In genomic region chr6:51892339-51892738, GRCh38 we compare ENCODE assay signal across 27 cellular contexts.
"Had no signal": no experiment of that assay in that cellular context is flagged by ENCODE, and none has a peak within 500 bp of the region (broad histone marks: within the 10 kb centered on the region; RNA-seq: fewer than 3 reads in every experiment).

No MANE protein-coding gene starts in this region.

- H3K27me3 ChIP-seq: colonic mucosa, esophagus squamous epithelium, gastroesophageal sphincter, heart left ventricle, hepatocyte had no signal

- FAIRE-seq: endometrium, frontal cortex, kidney had no signal

- H3K9me3 ChIP-seq: colonic mucosa, esophagus squamous epithelium, gastroesophageal sphincter, heart left ventricle, left ventricle myocardium inferior, lower lobe of right lung, mucosa of descending colon had no signal

- H3K79me2 ChIP-seq: hepatocyte had no signal

- H3K4me2 ChIP-seq: hepatocyte had no signal

- H2AFZ ChIP-seq: hepatocyte had no signal

- H3K36me3 ChIP-seq: colonic mucosa, esophagus squamous epithelium, gastroesophageal sphincter, heart left ventricle, left ventricle myocardium inferior, lower lobe of right lung had no signal

- H3K27ac ChIP-seq: colonic mucosa, epithelial cell of prostate, esophagus squamous epithelium, gastroesophageal sphincter, heart left ventricle, hepatocyte, left ventricle myocardium inferior, lower lobe of right lung had no signal

- DNase-seq: colonic mucosa; cortex of kidney; effector CD8-positive, alpha-beta T cell; effector memory CD8-positive, alpha-beta T cell; endodermal cell; erythroblast; esophagus squamous epithelium; foreskin fibroblast; heart left ventricle; hypothalamus; immature natural killer cell; islet precursor cell; kidney; kidney glomerular epithelial cell; left colon; left ventricle myocardium inferior; lower lobe of right lung; mesenchymal stem cell; mucosa of descending colon; naive B cell had no signal

- ATAC-seq: effector memory CD8-positive, alpha-beta T cell; esophagus mucosa; gastroesophageal sphincter; heart left ventricle; left colon; left lobe of liver; lower lobe of right lung; mucosa of descending colon had no signal

- H3K4me3 ChIP-seq: colonic mucosa, esophagus squamous epithelium, gastroesophageal sphincter, heart left ventricle, hepatocyte, left ventricle myocardium inferior, lower lobe of right lung, mucosa of descending colon had no signal

- H3K4me1 ChIP-seq: colonic mucosa, esophagus squamous epithelium, gastroesophageal sphincter, heart left ventricle, left ventricle myocardium inferior, lower lobe of right lung had no signal
